1 cellular context compared by ENCODE assay signal in the genomic region with DNA sequence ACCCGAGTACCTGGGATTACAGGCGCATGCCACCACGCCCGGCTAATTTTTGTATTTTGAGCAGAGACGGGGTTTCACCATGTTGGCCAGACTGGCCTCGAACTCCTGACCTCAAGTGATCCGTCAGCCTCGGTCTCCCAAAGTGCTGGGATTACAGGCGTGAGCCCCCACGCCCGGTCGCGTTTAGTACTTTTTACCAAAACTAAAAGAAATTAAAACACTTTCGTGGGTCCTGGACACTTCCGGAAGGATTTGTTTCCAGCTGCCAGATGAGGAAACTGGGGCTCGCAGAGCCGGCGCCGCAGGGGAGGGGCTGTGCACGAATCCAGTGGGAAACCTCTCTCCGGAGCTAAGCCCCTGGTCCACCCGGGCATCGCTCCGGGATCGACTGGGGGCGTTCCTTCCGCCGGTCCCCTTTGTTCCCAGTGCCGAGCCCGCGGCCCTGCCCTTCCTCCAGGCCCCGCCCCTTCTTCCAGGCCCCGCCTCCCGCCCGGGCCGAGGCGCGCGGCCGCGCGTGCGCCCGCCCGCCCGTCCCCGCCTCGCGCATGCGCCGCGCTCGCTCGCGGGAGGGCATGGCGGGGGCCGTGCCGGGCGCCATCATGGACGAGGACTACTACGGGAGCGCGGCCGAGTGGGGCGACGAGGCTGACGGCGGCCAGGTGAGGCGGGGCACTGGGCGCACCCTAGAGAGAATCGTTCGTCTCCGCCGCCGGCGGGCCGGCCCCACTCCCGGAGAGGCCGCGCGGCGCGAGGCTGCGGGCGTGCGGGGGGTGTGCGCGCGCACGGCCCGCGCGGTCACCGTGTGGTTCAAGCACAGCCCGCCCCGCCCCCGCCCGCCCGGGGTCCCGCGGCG.
TF ChIP-seq lines count a peak whose summit lies in the region.

A gene with protein sequence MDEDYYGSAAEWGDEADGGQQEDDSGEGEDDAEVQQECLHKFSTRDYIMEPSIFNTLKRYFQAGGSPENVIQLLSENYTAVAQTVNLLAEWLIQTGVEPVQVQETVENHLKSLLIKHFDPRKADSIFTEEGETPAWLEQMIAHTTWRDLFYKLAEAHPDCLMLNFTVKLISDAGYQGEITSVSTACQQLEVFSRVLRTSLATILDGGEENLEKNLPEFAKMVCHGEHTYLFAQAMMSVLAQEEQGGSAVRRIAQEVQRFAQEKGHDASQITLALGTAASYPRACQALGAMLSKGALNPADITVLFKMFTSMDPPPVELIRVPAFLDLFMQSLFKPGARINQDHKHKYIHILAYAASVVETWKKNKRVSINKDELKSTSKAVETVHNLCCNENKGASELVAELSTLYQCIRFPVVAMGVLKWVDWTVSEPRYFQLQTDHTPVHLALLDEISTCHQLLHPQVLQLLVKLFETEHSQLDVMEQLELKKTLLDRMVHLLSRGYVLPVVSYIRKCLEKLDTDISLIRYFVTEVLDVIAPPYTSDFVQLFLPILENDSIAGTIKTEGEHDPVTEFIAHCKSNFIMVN (plus strand): TSS at position 546 of the 853 bp plus-strand sequence. CDS start 54 bp downstream, at position 600.

TF ChIP-seq in GM12878, 131 proteins besides CTCF, POLR2A, EP300 and RAD21 (continued from another document and continues in another):
- TF ChIP-seq, protein P1, sequence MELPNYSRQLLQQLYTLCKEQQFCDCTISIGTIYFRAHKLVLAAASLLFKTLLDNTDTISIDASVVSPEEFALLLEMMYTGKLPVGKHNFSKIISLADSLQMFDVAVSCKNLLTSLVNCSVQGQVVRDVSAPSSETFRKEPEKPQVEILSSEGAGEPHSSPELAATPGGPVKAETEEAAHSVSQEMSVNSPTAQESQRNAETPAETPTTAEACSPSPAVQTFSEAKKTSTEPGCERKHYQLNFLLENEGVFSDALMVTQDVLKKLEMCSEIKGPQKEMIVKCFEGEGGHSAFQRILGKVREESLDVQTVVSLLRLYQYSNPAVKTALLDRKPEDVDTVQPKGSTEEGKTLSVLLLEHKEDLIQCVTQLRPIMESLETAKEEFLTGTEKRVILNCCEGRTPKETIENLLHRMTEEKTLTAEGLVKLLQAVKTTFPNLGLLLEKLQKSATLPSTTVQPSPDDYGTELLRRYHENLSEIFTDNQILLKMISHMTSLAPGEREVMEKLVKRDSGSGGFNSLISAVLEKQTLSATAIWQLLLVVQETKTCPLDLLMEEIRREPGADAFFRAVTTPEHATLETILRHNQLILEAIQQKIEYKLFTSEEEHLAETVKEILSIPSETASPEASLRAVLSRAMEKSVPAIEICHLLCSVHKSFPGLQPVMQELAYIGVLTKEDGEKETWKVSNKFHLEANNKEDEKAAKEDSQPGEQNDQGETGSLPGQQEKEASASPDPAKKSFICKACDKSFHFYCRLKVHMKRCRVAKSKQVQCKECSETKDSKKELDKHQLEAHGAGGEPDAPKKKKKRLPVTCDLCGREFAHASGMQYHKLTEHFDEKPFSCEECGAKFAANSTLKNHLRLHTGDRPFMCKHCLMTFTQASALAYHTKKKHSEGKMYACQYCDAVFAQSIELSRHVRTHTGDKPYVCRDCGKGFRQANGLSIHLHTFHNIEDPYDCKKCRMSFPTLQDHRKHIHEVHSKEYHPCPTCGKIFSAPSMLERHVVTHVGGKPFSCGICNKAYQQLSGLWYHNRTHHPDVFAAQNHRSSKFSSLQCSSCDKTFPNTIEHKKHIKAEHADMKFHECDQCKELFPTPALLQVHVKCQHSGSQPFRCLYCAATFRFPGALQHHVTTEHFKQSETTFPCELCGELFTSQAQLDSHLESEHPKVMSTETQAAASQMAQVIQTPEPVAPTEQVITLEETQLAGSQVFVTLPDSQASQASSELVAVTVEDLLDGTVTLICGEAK (IDR thresholded peaks at IDR 0.05; ENCODE audit: borderline replicate concordance), result peak; percentile 43; the same call in 1 of the 2 replicates
- TF ChIP-seq HDAC2 (IDR thresholded peaks at IDR 0.05) (0 out of 2 replicates have a peak, but pooled peaks have one; percentile 37), NFYA (IDR thresholded peaks at IDR 0.05; ENCODE audit: borderline replicate concordance, low read depth, low read length) (no peak), HCFC1 (IDR thresholded peaks at IDR 0.05; ENCODE audit: low read length) (peak; percentile 31; the same call in 1 of the 2 replicates), EED (IDR thresholded peaks at IDR 0.05; ENCODE audit: low read depth) (peak; percentile 33; the same call in 1 of the 2 replicates), LARP7 (IDR thresholded peaks at IDR 0.05) (peak; percentile 67), IKZF2 (IDR thresholded peaks at IDR 0.05) (peak; percentile 65 to 74), SMAD5 (IDR thresholded peaks at IDR 0.05; ENCODE audit: low read depth) (peak; percentile 74; the same call in 1 of the 2 replicates), NFIC (IDR thresholded peaks at IDR 0.05; ENCODE audit: low read depth, low read length) (no peak), POLR2AphosphoS2 (IDR thresholded peaks at IDR 0.05; ENCODE audit: low read depth, low read length) (peak; percentile 76; the same call in 1 of the 2 replicates), ZNF207 (IDR thresholded peaks at IDR 0.05; ENCODE audit: borderline replicate concordance) (no peak), GATAD2B (conservative IDR thresholded peaks at IDR 0.05; ENCODE audit: low read depth) (peak; percentile 56; the same call in 1 of the 2 replicates), RB1 (IDR thresholded peaks at IDR 0.05; ENCODE audit: borderline replicate concordance) (peak; percentile 73; the same call in 1 of the 2 replicates), MEF2B (IDR thresholded peaks at IDR 0.05; ENCODE audit: partially characterized antibody, poor library complexity, severe bottlenecking) (peak; percentile 23), TCF3 (IDR thresholded peaks at IDR 0.05; ENCODE audit: borderline replicate concordance, insufficient read depth, low read depth, low read length) (peak; percentile 27; the same call in 1 of the 2 replicates), NR2C1 (IDR thresholded peaks at IDR 0.05) (peak; percentile 56), SMC3 (IDR thresholded peaks at IDR 0.05; ENCODE audit: borderline replicate concordance, low read length) (0 out of 2 replicates have a peak, but pooled peaks have one; percentile 15), DPF2 (IDR thresholded peaks at IDR 0.05) (0 out of 2 replicates have a peak, but pooled peaks have one; percentile 40), TAF1 (IDR thresholded peaks at IDR 0.05; ENCODE audit: borderline replicate concordance, low read depth, low read length) (0 out of 2 replicates have a peak, but pooled peaks have one; percentile 23), EGR1 (IDR thresholded peaks at IDR 0.05; ENCODE audit: borderline replicate concordance in 1 of 2, low read depth in 2 of 2, low read length in 2 of 2) (peak in 1 of 2 experiments; percentile 9; a peak in 1 of 3 replicates), TCF7 (IDR thresholded peaks at IDR 0.05; ENCODE audit: borderline replicate concordance) (peak; percentile 43; the same call in 1 of the 2 replicates), MYC (IDR thresholded peaks at IDR 0.05; ENCODE audit: insufficient read depth, insufficient read length, insufficient replicate concordance, low read length, severe bottlenecking) (peak; percentile 52), NRF1 (conservative IDR thresholded peaks at IDR 0.05; ENCODE audit: low read depth, low read length) (peak; percentile 72), ZBED1 (IDR thresholded peaks at IDR 0.05; ENCODE audit: borderline replicate concordance) (peak; percentile 26; the same call in 1 of the 2 replicates), IKZF1 (conservative IDR thresholded peaks at IDR 0.05) (peak; percentile 99), NR2F1 (conservative IDR thresholded peaks at IDR 0.05) (peak; percentile 70), YY1 (IDR thresholded peaks at IDR 0.05; ENCODE audit: low read depth, low read length) (peak; percentile 94)
- TF ChIP-seq, protein P2, sequence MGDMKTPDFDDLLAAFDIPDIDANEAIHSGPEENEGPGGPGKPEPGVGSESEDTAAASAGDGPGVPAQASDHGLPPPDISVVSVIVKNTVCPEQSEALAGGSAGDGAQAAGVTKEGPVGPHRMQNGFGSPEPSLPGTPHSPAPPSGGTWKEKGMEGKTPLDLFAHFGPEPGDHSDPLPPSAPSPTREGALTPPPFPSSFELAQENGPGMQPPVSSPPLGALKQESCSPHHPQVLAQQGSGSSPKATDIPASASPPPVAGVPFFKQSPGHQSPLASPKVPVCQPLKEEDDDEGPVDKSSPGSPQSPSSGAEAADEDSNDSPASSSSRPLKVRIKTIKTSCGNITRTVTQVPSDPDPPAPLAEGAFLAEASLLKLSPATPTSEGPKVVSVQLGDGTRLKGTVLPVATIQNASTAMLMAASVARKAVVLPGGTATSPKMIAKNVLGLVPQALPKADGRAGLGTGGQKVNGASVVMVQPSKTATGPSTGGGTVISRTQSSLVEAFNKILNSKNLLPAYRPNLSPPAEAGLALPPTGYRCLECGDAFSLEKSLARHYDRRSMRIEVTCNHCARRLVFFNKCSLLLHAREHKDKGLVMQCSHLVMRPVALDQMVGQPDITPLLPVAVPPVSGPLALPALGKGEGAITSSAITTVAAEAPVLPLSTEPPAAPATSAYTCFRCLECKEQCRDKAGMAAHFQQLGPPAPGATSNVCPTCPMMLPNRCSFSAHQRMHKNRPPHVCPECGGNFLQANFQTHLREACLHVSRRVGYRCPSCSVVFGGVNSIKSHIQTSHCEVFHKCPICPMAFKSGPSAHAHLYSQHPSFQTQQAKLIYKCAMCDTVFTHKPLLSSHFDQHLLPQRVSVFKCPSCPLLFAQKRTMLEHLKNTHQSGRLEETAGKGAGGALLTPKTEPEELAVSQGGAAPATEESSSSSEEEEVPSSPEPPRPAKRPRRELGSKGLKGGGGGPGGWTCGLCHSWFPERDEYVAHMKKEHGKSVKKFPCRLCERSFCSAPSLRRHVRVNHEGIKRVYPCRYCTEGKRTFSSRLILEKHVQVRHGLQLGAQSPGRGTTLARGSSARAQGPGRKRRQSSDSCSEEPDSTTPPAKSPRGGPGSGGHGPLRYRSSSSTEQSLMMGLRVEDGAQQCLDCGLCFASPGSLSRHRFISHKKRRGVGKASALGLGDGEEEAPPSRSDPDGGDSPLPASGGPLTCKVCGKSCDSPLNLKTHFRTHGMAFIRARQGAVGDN (IDR thresholded peaks at IDR 0.05), result 0 out of 2 replicates have a peak, but pooled peaks have one; percentile 33
- TF ChIP-seq, protein P3, sequence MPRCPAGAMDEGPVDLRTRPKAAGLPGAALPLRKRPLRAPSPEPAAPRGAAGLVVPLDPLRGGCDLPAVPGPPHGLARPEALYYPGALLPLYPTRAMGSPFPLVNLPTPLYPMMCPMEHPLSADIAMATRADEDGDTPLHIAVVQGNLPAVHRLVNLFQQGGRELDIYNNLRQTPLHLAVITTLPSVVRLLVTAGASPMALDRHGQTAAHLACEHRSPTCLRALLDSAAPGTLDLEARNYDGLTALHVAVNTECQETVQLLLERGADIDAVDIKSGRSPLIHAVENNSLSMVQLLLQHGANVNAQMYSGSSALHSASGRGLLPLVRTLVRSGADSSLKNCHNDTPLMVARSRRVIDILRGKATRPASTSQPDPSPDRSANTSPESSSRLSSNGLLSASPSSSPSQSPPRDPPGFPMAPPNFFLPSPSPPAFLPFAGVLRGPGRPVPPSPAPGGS (IDR thresholded peaks at IDR 0.05; ENCODE audit: borderline replicate concordance, insufficient read depth, low read depth, low read length, poor library complexity, severe bottlenecking), result no peak
- TF ChIP-seq, protein P4, sequence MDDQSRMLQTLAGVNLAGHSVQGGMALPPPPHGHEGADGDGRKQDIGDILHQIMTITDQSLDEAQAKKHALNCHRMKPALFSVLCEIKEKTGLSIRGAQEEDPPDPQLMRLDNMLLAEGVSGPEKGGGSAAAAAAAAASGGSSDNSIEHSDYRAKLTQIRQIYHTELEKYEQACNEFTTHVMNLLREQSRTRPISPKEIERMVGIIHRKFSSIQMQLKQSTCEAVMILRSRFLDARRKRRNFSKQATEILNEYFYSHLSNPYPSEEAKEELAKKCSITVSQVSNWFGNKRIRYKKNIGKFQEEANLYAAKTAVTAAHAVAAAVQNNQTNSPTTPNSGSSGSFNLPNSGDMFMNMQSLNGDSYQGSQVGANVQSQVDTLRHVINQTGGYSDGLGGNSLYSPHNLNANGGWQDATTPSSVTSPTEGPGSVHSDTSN (IDR thresholded peaks at IDR 0.05; ENCODE audit: insufficient replicate concordance, low read depth, low read length), result no peak
- TF ChIP-seq, protein P5, sequence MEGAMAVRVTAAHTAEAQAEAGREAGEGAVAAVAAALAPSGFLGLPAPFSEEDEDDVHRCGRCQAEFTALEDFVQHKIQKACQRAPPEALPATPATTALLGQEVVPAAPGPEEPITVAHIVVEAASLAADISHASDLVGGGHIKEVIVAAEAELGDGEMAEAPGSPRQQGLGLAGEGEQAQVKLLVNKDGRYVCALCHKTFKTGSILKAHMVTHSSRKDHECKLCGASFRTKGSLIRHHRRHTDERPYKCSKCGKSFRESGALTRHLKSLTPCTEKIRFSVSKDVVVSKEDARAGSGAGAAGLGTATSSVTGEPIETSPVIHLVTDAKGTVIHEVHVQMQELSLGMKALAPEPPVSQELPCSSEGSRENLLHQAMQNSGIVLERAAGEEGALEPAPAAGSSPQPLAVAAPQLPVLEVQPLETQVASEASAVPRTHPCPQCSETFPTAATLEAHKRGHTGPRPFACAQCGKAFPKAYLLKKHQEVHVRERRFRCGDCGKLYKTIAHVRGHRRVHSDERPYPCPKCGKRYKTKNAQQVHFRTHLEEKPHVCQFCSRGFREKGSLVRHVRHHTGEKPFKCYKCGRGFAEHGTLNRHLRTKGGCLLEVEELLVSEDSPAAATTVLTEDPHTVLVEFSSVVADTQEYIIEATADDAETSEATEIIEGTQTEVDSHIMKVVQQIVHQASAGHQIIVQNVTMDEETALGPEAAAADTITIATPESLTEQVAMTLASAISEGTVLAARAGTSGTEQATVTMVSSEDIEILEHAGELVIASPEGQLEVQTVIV (IDR thresholded peaks at IDR 0.05; ENCODE audit: borderline replicate concordance, partially characterized antibody), result no peak
- TF ChIP-seq, protein P6, sequence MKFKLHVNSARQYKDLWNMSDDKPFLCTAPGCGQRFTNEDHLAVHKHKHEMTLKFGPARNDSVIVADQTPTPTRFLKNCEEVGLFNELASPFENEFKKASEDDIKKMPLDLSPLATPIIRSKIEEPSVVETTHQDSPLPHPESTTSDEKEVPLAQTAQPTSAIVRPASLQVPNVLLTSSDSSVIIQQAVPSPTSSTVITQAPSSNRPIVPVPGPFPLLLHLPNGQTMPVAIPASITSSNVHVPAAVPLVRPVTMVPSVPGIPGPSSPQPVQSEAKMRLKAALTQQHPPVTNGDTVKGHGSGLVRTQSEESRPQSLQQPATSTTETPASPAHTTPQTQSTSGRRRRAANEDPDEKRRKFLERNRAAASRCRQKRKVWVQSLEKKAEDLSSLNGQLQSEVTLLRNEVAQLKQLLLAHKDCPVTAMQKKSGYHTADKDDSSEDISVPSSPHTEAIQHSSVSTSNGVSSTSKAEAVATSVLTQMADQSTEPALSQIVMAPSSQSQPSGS (IDR thresholded peaks at IDR 0.05; ENCODE audit: low read length), result no peak
- TF ChIP-seq, protein P7, sequence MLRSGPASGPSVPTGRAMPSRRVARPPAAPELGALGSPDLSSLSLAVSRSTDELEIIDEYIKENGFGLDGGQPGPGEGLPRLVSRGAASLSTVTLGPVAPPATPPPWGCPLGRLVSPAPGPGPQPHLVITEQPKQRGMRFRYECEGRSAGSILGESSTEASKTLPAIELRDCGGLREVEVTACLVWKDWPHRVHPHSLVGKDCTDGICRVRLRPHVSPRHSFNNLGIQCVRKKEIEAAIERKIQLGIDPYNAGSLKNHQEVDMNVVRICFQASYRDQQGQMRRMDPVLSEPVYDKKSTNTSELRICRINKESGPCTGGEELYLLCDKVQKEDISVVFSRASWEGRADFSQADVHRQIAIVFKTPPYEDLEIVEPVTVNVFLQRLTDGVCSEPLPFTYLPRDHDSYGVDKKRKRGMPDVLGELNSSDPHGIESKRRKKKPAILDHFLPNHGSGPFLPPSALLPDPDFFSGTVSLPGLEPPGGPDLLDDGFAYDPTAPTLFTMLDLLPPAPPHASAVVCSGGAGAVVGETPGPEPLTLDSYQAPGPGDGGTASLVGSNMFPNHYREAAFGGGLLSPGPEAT (IDR thresholded peaks at IDR 0.05; ENCODE audit: low read depth), result peak; percentile 50; the same call in 1 of the 2 replicates
